9 cellular contexts compared by ENCODE assay signal in the genomic region with DNA sequence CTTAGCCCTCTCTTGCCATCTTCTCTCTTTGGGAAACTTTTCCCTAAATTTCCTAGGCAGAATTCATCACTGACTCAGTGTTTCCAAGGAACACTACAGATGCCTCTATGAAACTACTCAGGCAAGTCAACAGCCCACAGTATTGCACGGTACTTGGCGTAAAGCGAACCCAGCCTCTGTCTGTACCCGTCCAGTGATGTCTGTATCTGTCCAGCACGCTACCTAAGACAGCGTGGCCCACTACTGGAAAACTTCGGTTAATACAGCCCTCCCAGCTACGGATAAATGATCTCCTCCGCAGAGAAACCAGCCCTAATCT. TPM values are rescaled to one million over a fixed set of nuclear protein-coding genes. Genes with fewer than 3 reads are reported as not detected.
DNase-seq lines count a peak whose midpoint lies in the region; ATAC-seq and TF ChIP-seq lines count a peak whose summit lies in the region.
"Had no signal": no experiment of that assay in that cellular context is flagged by ENCODE, and none has a peak within 500 bp of the region (broad histone marks: within the 10 kb centered on the region; RNA-seq: fewer than 3 reads in every experiment).

No MANE protein-coding gene starts in this region.

- intact Hi-C loops in left cardiac atrium (cut with DNase I) (no loop called here), sigmoid colon (cut with DNase I) (loop anchor here (2.0 kb wide), 1 partner anchor 32 kb away; no protein-coding TSS in a partner anchor)

- peak overlapping the region; percentile 99 for H3K4me3 Mint-ChIP-seq in activated CD4-positive, alpha-beta T cell treated with anti-CD3 and anti-CD28 coated beads, Interleukin-2, amount 10 ng/mL, durations not matched to agents 7 days and 5 days
- peak overlapping the region; percentile 96 for H3K4me3 Mint-ChIP-seq in activated CD4-positive, alpha-beta memory T cell treated with anti-CD3 and anti-CD28 coated beads, Interleukin-2, amount 10 ng/mL, durations not matched to agents 7 days and 5 days

- H3K9me3 Mint-ChIP-seq in activated CD4-positive, alpha-beta T cell treated with anti-CD3 and anti-CD28 coated beads, Interleukin-2, amount 10 ng/mL, durations not matched to agents 7 days and 5 days: no peaks in the 10 kb centered on the region
- no peaks in the 10 kb centered on the region for H3K9me3 Mint-ChIP-seq in activated CD4-positive, alpha-beta memory T cell treated with anti-CD3 and anti-CD28 coated beads, Interleukin-2, amount 10 ng/mL, durations not matched to agents 7 days and 5 days

- CTCF ChIA-PET in activated CD4-positive, alpha-beta T cell treated with anti-CD3 and anti-CD28 coated beads, Interleukin-2, amount 10 ng/mL, durations not matched to agents 7 days and 5 days (lab: Charles Lee): interaction anchor here (0.8 to 3.0 kb wide), 6 partner anchors 8 to 330 kb away, joined by 3 to 16 read pairs (median 4); partner anchors contain the start of gene DNAJA4
- CTCF ChIA-PET in activated CD4-positive, alpha-beta memory T cell treated with anti-CD3 and anti-CD28 coated beads, Interleukin-2, amount 10 ng/mL, durations not matched to agents 7 days and 5 days (lab: Charles Lee): interaction anchor here (0.6 to 2.3 kb wide), 10 partner anchors 10 to 340 kb away, joined by 3 to 21 read pairs (median 4); partner anchors contain the start of genes DNAJA4 and IREB2

- H3K27ac Mint-ChIP-seq in activated CD4-positive, alpha-beta T cell treated with anti-CD3 and anti-CD28 coated beads, Interleukin-2, amount 10 ng/mL, durations not matched to agents 7 days and 5 days: peak overlapping the region; percentile 98
- peak overlapping the region; percentile 81 for H3K27ac Mint-ChIP-seq in activated CD4-positive, alpha-beta memory T cell treated with anti-CD3 and anti-CD28 coated beads, Interleukin-2, amount 10 ng/mL, durations not matched to agents 7 days and 5 days

- peaks cover 0 to 4% (median 0%) of the 10 kb centered on the region in 3 donors for H3K27me3 ChIP-seq in sigmoid colon

- no peaks in the 10 kb centered on the region for H3K9me3 ChIP-seq in sigmoid colon

- H3K4me1 ChIP-seq in sigmoid colon: peaks cover 0 to 17% (median 10%) of the 10 kb centered on the region in 4 donors

- TF ChIP-seq POLR2A in sigmoid colon (IDR thresholded peaks at IDR 0.05): no peak

- POLR2A ChIA-PET in activated CD4-positive, alpha-beta T cell treated with anti-CD3 and anti-CD28 coated beads, Interleukin-2, amount 10 ng/mL, durations not matched to agents 7 days and 5 days (lab: Charles Lee): interaction anchor here (0.7 kb wide), 1 partner anchor 135 kb away, joined by 3 read pairs; no protein-coding TSS in a partner anchor
- POLR2A ChIA-PET in activated CD4-positive, alpha-beta memory T cell treated with anti-CD3 and anti-CD28 coated beads, Interleukin-2, amount 10 ng/mL, durations not matched to agents 7 days and 5 days (lab: Charles Lee): interaction anchor here (1.2 to 3.1 kb wide), 8 partner anchors 10 to 241 kb away, joined by 3 to 33 read pairs (median 8); partner anchors contain the start of genes DNAJA4, IREB2 and PSMA4

- peaks cover 27% of the 10 kb centered on the region for H3K4me1 Mint-ChIP-seq in activated CD4-positive, alpha-beta T cell treated with anti-CD3 and anti-CD28 coated beads, Interleukin-2, amount 10 ng/mL, durations not matched to agents 7 days and 5 days
- peaks cover 37% of the 10 kb centered on the region for H3K4me1 Mint-ChIP-seq in activated CD4-positive, alpha-beta memory T cell treated with anti-CD3 and anti-CD28 coated beads, Interleukin-2, amount 10 ng/mL, durations not matched to agents 7 days and 5 days

- H3K27me3 Mint-ChIP-seq in activated CD4-positive, alpha-beta T cell treated with anti-CD3 and anti-CD28 coated beads, Interleukin-2, amount 10 ng/mL, durations not matched to agents 7 days and 5 days: peaks cover 3% of the 10 kb centered on the region
- no peaks in the 10 kb centered on the region for H3K27me3 Mint-ChIP-seq in activated CD4-positive, alpha-beta memory T cell treated with anti-CD3 and anti-CD28 coated beads, Interleukin-2, amount 10 ng/mL, durations not matched to agents 7 days and 5 days

- peaks cover 0 to 16% (median 0%) of the 10 kb centered on the region in 4 donors for H3K36me3 ChIP-seq in sigmoid colon

- peak overlapping the region; percentile 76 to 89 (median 81) for H3K4me3 ChIP-seq in sigmoid colon

- peaks cover 5% of the 10 kb centered on the region for H3K36me3 Mint-ChIP-seq in activated CD4-positive, alpha-beta T cell treated with anti-CD3 and anti-CD28 coated beads, Interleukin-2, amount 10 ng/mL, durations not matched to agents 7 days and 5 days (ENCODE audit: low read depth)
- peaks cover 14% of the 10 kb centered on the region for H3K36me3 Mint-ChIP-seq in activated CD4-positive, alpha-beta memory T cell treated with anti-CD3 and anti-CD28 coated beads, Interleukin-2, amount 10 ng/mL, durations not matched to agents 7 days and 5 days (ENCODE audit: low read depth)

- peak overlapping the region; percentile 82 to 85 (median 83) for H3K27ac ChIP-seq in sigmoid colon

- TF ChIP-seq CTCF in sigmoid colon (IDR thresholded peaks at IDR 0.05): no peak

- no peak for DNase-seq in activated CD4-positive, alpha-beta T cell treated with anti-CD3 and anti-CD28 coated beads, Interleukin-2, amount 10 ng/mL, durations not matched to agents 7 days and 5 days
- no peak for DNase-seq in activated CD4-positive, alpha-beta T cell treated with anti-CD3 and anti-CD28 coated beads for 4 hours
- DNase-seq in activated CD4-positive, alpha-beta memory T cell treated with anti-CD3 and anti-CD28 coated beads, Interleukin-2, amount 10 ng/mL, durations not matched to agents 7 days and 5 days: no peak
- DNase-seq in left cardiac atrium (no peak), sigmoid colon (no peak), NCI-H226 (no peak)
- DNase-seq in activated effector memory CD4-positive, alpha-beta T cell treated with Interleukin-2 at 50 U/mL for 16 hours: no peak

- WGBS in sigmoid colon, 2 donors: 1% methylated on average over 9 of the region's 9 CpGs

- TF ChIP-seq EP300 in sigmoid colon (IDR thresholded peaks at IDR 0.05): no peak

- peak; percentile 30 for ATAC-seq in HG03159 (IDR thresholded peaks at IDR 0.05; ENCODE audit: unreplicated experiment)
- peak; percentile 38 to 55 for ATAC-seq in left cardiac atrium

RNA-seq across cellular contexts. Expression of gene SKIC8, which starts 0.5 kb away (rescaled TPM):
- 10 to 100 TPM; 44.5 to 44.7 TPM for total RNA-seq in activated CD4-positive, alpha-beta T cell treated with anti-CD3 and anti-CD28 coated beads, Interleukin-2, amount 10 ng/mL, durations not matched to agents 7 days and 5 days
- total RNA-seq in activated CD4-positive, alpha-beta memory T cell treated with anti-CD3 and anti-CD28 coated beads, Interleukin-2, amount 10 ng/mL, durations not matched to agents 7 days and 5 days: 10 to 100 TPM; 35.4 to 35.7 TPM
- total RNA-seq in left cardiac atrium: 10 to 100 TPM; 27.1 to 35.5 TPM
- total RNA-seq in sigmoid colon: 10 to 100 TPM; 43.2 to 58.2 (median 52.0) TPM
- polyA plus RNA-seq in sigmoid colon: 10 to 100 TPM; 50.4 to 81.1 (median 63.3) TPM

RNA-seq across cellular contexts. Expression of gene DNAJA4, which starts 34.6 kb away (rescaled TPM):
- 10 to 100 TPM; 28.5 to 31.2 TPM for total RNA-seq in activated CD4-positive, alpha-beta T cell treated with anti-CD3 and anti-CD28 coated beads, Interleukin-2, amount 10 ng/mL, durations not matched to agents 7 days and 5 days
- 10 to 100 TPM; 27.7 to 30.9 TPM for total RNA-seq in activated CD4-positive, alpha-beta memory T cell treated with anti-CD3 and anti-CD28 coated beads, Interleukin-2, amount 10 ng/mL, durations not matched to agents 7 days and 5 days
- total RNA-seq in left cardiac atrium: 100 to 1,000 TPM; 116 to 171 TPM
- total RNA-seq in sigmoid colon: 10 to 100 TPM in 3 of 4 donors, 1 to 10 TPM in 1; 7.4 to 17.8 (median 11.4) TPM
- polyA plus RNA-seq in sigmoid colon: 10 to 100 TPM; 16.8 to 26.1 (median 21.8) TPM

RNA-seq across cellular contexts. Expression of gene CRABP1, which starts 41.2 kb away (rescaled TPM):
- not detected for total RNA-seq in activated CD4-positive, alpha-beta T cell treated with anti-CD3 and anti-CD28 coated beads, Interleukin-2, amount 10 ng/mL, durations not matched to agents 7 days and 5 days
- not detected for total RNA-seq in activated CD4-positive, alpha-beta memory T cell treated with anti-CD3 and anti-CD28 coated beads, Interleukin-2, amount 10 ng/mL, durations not matched to agents 7 days and 5 days
- not detected for total RNA-seq in left cardiac atrium
- 1 to 10 TPM; 2.1 to 8.2 (median 5.3) TPM for total RNA-seq in sigmoid colon
- 1 to 10 TPM in 1 of 3 donors, not detected in 2; 3.3 TPM for polyA plus RNA-seq in sigmoid colon
- total RNA-seq: myocyte had no signal
